In the genomic region with DNA sequence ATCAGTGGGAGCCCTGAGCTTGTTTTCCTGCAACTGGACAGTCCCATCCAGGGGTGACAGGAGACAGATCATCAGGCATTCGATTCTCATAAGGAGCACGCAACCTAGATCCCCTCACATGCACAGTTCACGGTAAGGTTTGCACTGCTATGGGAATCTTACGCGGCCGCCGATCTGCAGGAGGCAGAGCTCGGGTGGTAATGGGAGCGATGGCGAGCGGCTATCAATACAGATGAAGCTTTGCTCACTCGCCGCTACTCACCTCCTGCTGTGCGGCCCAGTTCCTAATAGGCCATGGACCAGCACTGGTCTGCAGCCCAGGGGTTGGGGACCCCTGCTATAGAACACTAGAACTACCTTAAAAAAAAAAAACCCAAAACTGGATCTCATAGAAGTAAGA, we compare ENCODE assay signal across 7 cellular contexts. TPM values are rescaled to one million over a fixed set of nuclear protein-coding genes. Genes with fewer than 3 reads are reported as not detected.
"Had no signal": no experiment of that assay in that cellular context is flagged by ENCODE, and none has a peak within 500 bp of the region (broad histone marks: within the 10 kb centered on the region; RNA-seq: fewer than 3 reads in every experiment).

No MANE protein-coding gene starts in this region.

- H3K27ac ChIP-seq: HL-60 had no signal

- H3K27ac Mint-ChIP-seq: IgD-negative memory B cell had no signal

- H3K36me3 Mint-ChIP-seq: IgD-negative memory B cell had no signal

- H3K4me3 ChIP-seq: K562 had no signal

- H3K4me3 Mint-ChIP-seq: IgD-negative memory B cell had no signal

- DNase-seq: IMR-90, KBM-7 had no signal

RNA-seq across cellular contexts. Expression of a gene that starts 55.0 kb away (rescaled TPM):
- total RNA-seq: HT-29, HT1080 had no signal
- polyA plus RNA-seq: IgD-negative memory B cell had no signal
